ENCODE assay signal across 8 cellular contexts in the genomic region with DNA sequence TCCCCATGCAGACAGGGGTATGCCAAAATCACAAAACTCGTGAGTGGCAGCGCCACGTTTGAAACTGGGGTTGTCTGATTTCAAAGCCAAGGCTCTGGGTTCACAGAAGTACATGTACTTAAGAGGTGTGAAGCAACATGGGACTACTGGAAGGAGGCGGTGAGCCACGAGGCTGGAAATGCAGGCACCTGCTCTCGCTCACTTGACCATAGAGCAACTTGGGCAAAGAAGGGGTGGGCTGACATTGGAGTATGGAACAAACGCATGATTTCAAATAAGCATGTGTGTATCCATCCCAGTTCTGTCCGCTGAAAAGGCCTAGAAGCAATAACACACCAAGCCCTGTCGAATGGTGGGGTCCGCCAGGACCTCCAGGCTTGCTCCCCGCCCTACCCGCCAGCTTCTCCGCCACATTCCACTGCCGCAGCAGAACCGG. TPM values are rescaled to one million over a fixed set of nuclear protein-coding genes. Genes with fewer than 3 reads are reported as not detected.
DNase-seq lines count a peak whose midpoint lies in the region; ATAC-seq, FAIRE-seq and TF ChIP-seq lines count a peak whose summit lies in the region.

No MANE protein-coding gene starts in this region.

- peak overlapping the region; percentile 87 for H2AFZ ChIP-seq in K562 (ENCODE audit: low read depth, low read length)
- H2AFZ ChIP-seq in keratinocyte (ENCODE audit: control insufficient read depth, low read length): peak overlapping the region; percentile 98

- TF ChIP-seq POLR2A in K562 (conservative IDR thresholded peaks at IDR 0.05): no peak

- H3K9ac ChIP-seq in K562 (ENCODE audit: insufficient read depth in 1 of 2, low read depth in 2 of 2, low read length in 2 of 2) (peak overlapping the region; percentile 93 to 99), keratinocyte (ENCODE audit: control insufficient read depth, extremely low read depth, insufficient read depth, low read length) (peak overlapping the region; percentile 92)

- TF ChIP-seq RAD21 in K562 (CRISPR knock-in tag; conservative IDR thresholded peaks at IDR 0.05 in 1 of 2, IDR thresholded peaks at IDR 0.05 in 1 of 2): no peak

- peaks cover 23% of the 10 kb centered on the region for H3K36me3 Mint-ChIP-seq in activated CD4-positive, alpha-beta T cell treated with anti-CD3 and anti-CD28 coated beads for 36 hours (ENCODE audit: low read depth)

- H3K36me3 ChIP-seq in HEK293 (ENCODE audit: control insufficient read depth in 2 of 2, insufficient read depth in 1 of 2, low read length in 2 of 2): peaks cover 0 to 10% of the 10 kb centered on the region in 2 experiments; a peak in 1 of 3 replicates
- H3K36me3 ChIP-seq in K562 (ENCODE audit: control insufficient read depth, insufficient read depth, low read length): peaks cover 8% of the 10 kb centered on the region; the same call in 2 of the 3 replicates
- peaks cover 0 to 5% of the 10 kb centered on the region in 2 experiments for H3K36me3 ChIP-seq in keratinocyte (ENCODE audit: control insufficient read depth in 2 of 2, extremely low read depth in 1 of 2, insufficient read depth in 2 of 2, low read length in 2 of 2)

- CTCF ChIA-PET in activated CD4-positive, alpha-beta T cell treated with anti-CD3 and anti-CD28 coated beads for 36 hours (lab: Charles Lee): interaction anchor here (0.6 to 2.0 kb wide), 10 partner anchors 11 to 347 kb away, joined by 3 to 7 read pairs (median 3); partner anchors contain the start of gene RAB1A
- CTCF ChIA-PET in HEK293 (lab: Yijun Ruan, JAX): interaction anchor here (0.9 kb wide), 1 partner anchor 38 kb away, joined by 3 read pairs; no protein-coding TSS in a partner anchor
- CTCF ChIA-PET in K562 (lab: Yijun Ruan, JAX; ENCODE audit: low intra/inter-chr PET ratio): no interaction called here

- intact Hi-C loops in activated CD4-positive, alpha-beta T cell treated with anti-CD3 and anti-CD28 coated beads for 36 hours (cut with DNase I, micrococcal nuclease): loop anchor here (1.0 to 5.0 kb wide), 14 partner anchors 74 to 1385 kb away; partner anchors contain the start of genes CEP68 (in 2 of the 2), RAB1A (in 2 of the 2), SLC1A4 (in 2 of the 2) and AFTPH (in 1 of the 2)
- intact Hi-C loops in K562 (cut with micrococcal nuclease): no loop called here

- H3K4me1 ChIP-seq in HEK293 (ENCODE audit: control insufficient read depth, insufficient read depth, low read length) (0 out of 2 replicates have a peak, but pooled peaks cover 7% of the 10 kb centered on the region), K562 (replicated peaks in 1 of 2; ENCODE audit: control insufficient read depth in 2 of 2, insufficient read depth in 2 of 2, low read length in 2 of 2) (peaks cover 9 to 13% of the 10 kb centered on the region in 2 experiments; a peak in 3 of 5 replicates), keratinocyte (ENCODE audit: control insufficient read depth, extremely low read depth, insufficient read depth, low read length) (peaks cover 33% of the 10 kb centered on the region)

- no peaks in the 10 kb centered on the region for H4K20me1 ChIP-seq in K562 (replicated peaks; ENCODE audit: control insufficient read depth, insufficient read depth, low read length)
- peaks cover 4% of the 10 kb centered on the region for H4K20me1 ChIP-seq in keratinocyte (ENCODE audit: control insufficient read depth, extremely low read depth, insufficient read depth, low read length)

- ATAC-seq in activated CD4-positive, alpha-beta T cell treated with anti-CD3 and anti-CD28 coated beads for 36 hours: peak; percentile 6
- peak; percentile 2; the same call in 2 of the 3 replicates for ATAC-seq in K562
- peak; percentile 4 for ATAC-seq in stimulated activated naive CD8-positive, alpha-beta T cell treated with anti-CD3 and anti-CD28 coated beads, Interleukin-15, Interleukin-2, amounts not matched to agents 100 U/mL and 50 U/mL, for 24 hours

- no peaks in the 10 kb centered on the region for H3K27me3 Mint-ChIP-seq in activated CD4-positive, alpha-beta T cell treated with anti-CD3 and anti-CD28 coated beads for 36 hours

- H3K27ac ChIP-seq in HEK293 (ENCODE audit: extremely low read depth, low read depth, low read length) (peak overlapping the region; percentile 65), K562 (ENCODE audit: extremely low read depth, low read depth, low read length) (peak overlapping the region; percentile 87), keratinocyte (ENCODE audit: control insufficient read depth, insufficient read depth, low read length) (peak overlapping the region; percentile 90)

- peak overlapping the region; percentile 98 for H3K4me2 ChIP-seq in K562 (ENCODE audit: insufficient read depth, low read length)
- peak overlapping the region; percentile 96 for H3K4me2 ChIP-seq in keratinocyte (ENCODE audit: control insufficient read depth, extremely low read depth, insufficient read depth, low read depth, low read length)

- no peak for FAIRE-seq in K562 (lab: Jason Lieb, UNC)
- no peak for FAIRE-seq in keratinocyte (lab: Jason Lieb, UNC)

- BruUV-seq in K562 (replicated peaks; lab: Mats Ljungman, UMichigan): TSS peak; percentile 82

- H3K9me3 ChIP-seq in HEK293 (ENCODE audit: control insufficient read depth, insufficient read depth, low read depth, low read length): no peaks in the 10 kb centered on the region
- no peaks in the 10 kb centered on the region for H3K9me3 ChIP-seq in K562 (replicated peaks; ENCODE audit: control insufficient read depth, insufficient read depth, low read depth, low read length)
- H3K9me3 ChIP-seq in keratinocyte (ENCODE audit: control insufficient read depth, low read depth, low read length): no peaks in the 10 kb centered on the region

- H3K79me2 ChIP-seq in K562 (ENCODE audit: control insufficient read depth, insufficient read depth, low read length) (peaks cover 69% of the 10 kb centered on the region), keratinocyte (ENCODE audit: control insufficient read depth, insufficient read depth, low read length) (peaks cover 56% of the 10 kb centered on the region)

- H3K9me3 Mint-ChIP-seq in activated CD4-positive, alpha-beta T cell treated with anti-CD3 and anti-CD28 coated beads for 36 hours (ENCODE audit: low read depth): no peaks in the 10 kb centered on the region

- H3K9me1 ChIP-seq in K562 (ENCODE audit: control insufficient read depth, insufficient read depth, low read length): no peaks in the 10 kb centered on the region
- H3K9me1 ChIP-seq in keratinocyte (ENCODE audit: control insufficient read depth, extremely low read depth, insufficient read depth, low read length): no peaks in the 10 kb centered on the region

- 2% methylated on average over 15 of the region's 15 CpGs for WGBS in K562 (ENCODE audit: insufficient coverage, low coverage, missing lambda C conversion rate)

- TF ChIP-seq CTCF in HEK293 (tag by site-specific recombination; IDR thresholded peaks at IDR 0.05) (no peak), K562 (IDR thresholded peaks at IDR 0.05 in 2 of 3, conservative IDR thresholded peaks at IDR 0.05 in 1 of 3; ENCODE audit: insufficient read depth in 2 of 3, low read depth in 1 of 3, low read length in 3 of 3) (no peak), keratinocyte (optimal IDR thresholded peaks at IDR 0.05 in 1 of 3, IDR thresholded peaks at IDR 0.05 in 1 of 3, conservative IDR thresholded peaks at IDR 0.05 in 1 of 3; ENCODE audit: extremely low read depth in 1 of 3, insufficient read depth in 2 of 3, low read length in 3 of 3) (no peak)

- no peak for DNase-seq in activated CD4-positive, alpha-beta T cell treated with anti-CD3 and anti-CD28 coated beads for 36 hours
- DNase-seq in activated CD4-positive, alpha-beta T cell treated with anti-CD3 and anti-CD28 coated beads, Interleukin-2, amount 50 U/mL, for 4 hours: no peak
- DNase-seq in NAMALWA (ENCODE audit: low spot score) (peak; percentile 61), K562 (ENCODE audit: extremely low read depth in 1 of 4, low spot score in 3 of 4) (peak in 2 of 4 experiments; percentile 16 to 50), keratinocyte (ENCODE audit: low read depth, low spot score) (no peak), GM03348 (ENCODE audit: low spot score) (no peak)
- no peak for DNase-seq in stimulated activated naive CD8-positive, alpha-beta T cell treated with anti-CD3 and anti-CD28 coated beads, Interleukin-15, Interleukin-2, amounts not matched to agents 100 U/mL and 50 U/mL, for 24 hours

- in situ Hi-C loops in K562 (cut with MboI): no loop called here

- POLR2A ChIA-PET in activated CD4-positive, alpha-beta T cell treated with anti-CD3 and anti-CD28 coated beads for 36 hours (lab: Charles Lee): interaction anchor here (0.6 to 1.3 kb wide), 8 partner anchors 93 to 476 kb away, joined by 3 to 13 read pairs (median 6); partner anchors contain the start of genes CEP68 and RAB1A
- POLR2A ChIA-PET in HEK293 (lab: Yijun Ruan, JAX): interaction anchor here (0.6 to 1.6 kb wide), 33 partner anchors 8 to 1174 kb away, joined by 3 to 29 read pairs (median 4); partner anchors contain the start of genes CEP68, RAB1A and SERTAD2
- POLR2A ChIA-PET in K562 (lab: Yijun Ruan, JAX): interaction anchor here (0.6 to 2.1 kb wide), 16 partner anchors 10 to 1270 kb away, joined by 3 to 15 read pairs (median 4); partner anchors contain the start of genes CEP68 and RAB1A

- no peak for TF ChIP-seq EP300 in K562 (IDR thresholded peaks at IDR 0.05; ENCODE audit: low read length)

- H3K4me3 ChIP-seq in HEK293 (ENCODE audit: low read depth, low read length): peak overlapping the region; percentile 95
- peak overlapping the region; percentile 72 for H3K4me3 ChIP-seq in K562
- H3K4me3 ChIP-seq in keratinocyte (ENCODE audit: control insufficient read depth in 2 of 3, extremely low read depth in 1 of 3, insufficient read depth in 2 of 3, low read depth in 1 of 3, low read length in 3 of 3): peak overlapping the region; percentile 55 to 100 (median 84)

- peak overlapping the region; percentile 98 for H3K27ac Mint-ChIP-seq in activated CD4-positive, alpha-beta T cell treated with anti-CD3 and anti-CD28 coated beads for 36 hours

- no peaks in the 10 kb centered on the region for H3K27me3 ChIP-seq in K562 (ENCODE audit: control insufficient read depth in 2 of 2, insufficient read depth in 2 of 2, low read length in 2 of 2)
- no peaks in the 10 kb centered on the region for H3K27me3 ChIP-seq in keratinocyte (ENCODE audit: control insufficient read depth, extremely low read depth, insufficient read depth, low read length)

- H3K4me3 Mint-ChIP-seq in activated CD4-positive, alpha-beta T cell treated with anti-CD3 and anti-CD28 coated beads for 36 hours: peak overlapping the region; percentile 95

- dilution Hi-C loops in keratinocyte (cut with MboI; ENCODE audit: extremely low pct_ligation_motif_present, low sequenced_read_pairs): no loop called here

- peaks cover 24% of the 10 kb centered on the region for H3K4me1 Mint-ChIP-seq in activated CD4-positive, alpha-beta T cell treated with anti-CD3 and anti-CD28 coated beads for 36 hours

RNA-seq across cellular contexts. Expression of gene ACTR2, which starts 0.6 kb away (rescaled TPM):
- total RNA-seq in activated CD4-positive, alpha-beta T cell treated with anti-CD3 and anti-CD28 coated beads for 36 hours: 100 to 1,000 TPM; 326 to 388 TPM
- total RNA-seq in K562 (2011; cell fraction: chromatin; rRNA removed; ENCODE audit: low replicate concordance): 19.1 and 38.4 TPM in 2 replicates
- total RNA-seq in K562 (2011; cell fraction: nucleolus; rRNA removed): 12.6 and 16.7 TPM in 2 replicates
- 26.9 and 40.4 TPM in 2 replicates for total RNA-seq in K562 (2011; cell fraction: nucleoplasm; rRNA removed)
- total RNA-seq in K562 (2014; rRNA removed) (56.3 and 65.8 TPM in 2 replicates), K562 (2014; rRNA removed; fragmentation: Illumina TruSeq; extraction: Trizol) (98.5 and 124 TPM in 2 replicates), K562 (2015; rRNA removed; fragmentation: Illumina TruSeq; extraction: Trizol) (96.3 and 108 TPM in 2 replicates), K562 (2021) (215 and 239 TPM in 2 replicates)
- polyA plus RNA-seq in K562 (2011; rRNA removed) (127 and 179 TPM in 2 replicates), K562 (2014; fragmentation: Illumina TruSeq; extraction: Trizol) (183 and 192 TPM in 2 replicates), K562 (2014; fragmentation: Nextera tagmentation; extraction: Ambion mirVana) (10 to 100 TPM; 47.3 to 57.3 TPM), K562 (2014; rRNA removed) (118 and 122 TPM in 2 replicates), keratinocyte (121 to 257 TPM (median 134 TPM) in 3 replicates)
- polyA plus RNA-seq in K562 (2011; cell fraction: cytosol; rRNA removed): 27.6 and 80.2 TPM in 2 replicates
- 12.3 and 25.4 TPM in 2 replicates for polyA plus RNA-seq in K562 (2011; cell fraction: nucleus; rRNA removed)
- polyA plus RNA-seq in K562 (2012): 219 and 224 TPM in 2 replicates
- 156 and 194 TPM in 2 replicates for polyA minus RNA-seq in K562 (2011; rRNA and poly(A)+ RNA removed)
- 86.4 and 105 TPM in 2 replicates for polyA minus RNA-seq in K562 (2011; cell fraction: cytosol; rRNA and poly(A)+ RNA removed)
- polyA minus RNA-seq in K562 (2011; cell fraction: nucleus; rRNA and poly(A)+ RNA removed): 7.8 and 20.1 TPM in 2 replicates
- polyA plus RNA-seq in keratinocyte (2011; ENCODE audit: low read depth): 201 TPM
- polyA plus RNA-seq in keratinocyte (2011; cell fraction: cytosol; rRNA removed): 148 and 285 TPM in 2 replicates
- 157 and 179 TPM in 2 replicates for polyA plus RNA-seq in keratinocyte (2011; cell fraction: nucleus; rRNA removed)
- 141 and 252 TPM in 2 replicates for polyA plus RNA-seq in keratinocyte (2012; ENCODE audit: low replicate concordance)
- polyA minus RNA-seq in keratinocyte: 50.0 to 225 TPM (median 92.6 TPM) in 3 replicates
- polyA minus RNA-seq in keratinocyte (2011; cell fraction: cytosol; rRNA and poly(A)+ RNA removed): 356 TPM
- 55.3 and 151 TPM in 2 replicates for polyA minus RNA-seq in keratinocyte (2011; cell fraction: nucleus; rRNA and poly(A)+ RNA removed)
